Comparison of ENCODE assay signal across 1 cellular context in the genomic region with DNA sequence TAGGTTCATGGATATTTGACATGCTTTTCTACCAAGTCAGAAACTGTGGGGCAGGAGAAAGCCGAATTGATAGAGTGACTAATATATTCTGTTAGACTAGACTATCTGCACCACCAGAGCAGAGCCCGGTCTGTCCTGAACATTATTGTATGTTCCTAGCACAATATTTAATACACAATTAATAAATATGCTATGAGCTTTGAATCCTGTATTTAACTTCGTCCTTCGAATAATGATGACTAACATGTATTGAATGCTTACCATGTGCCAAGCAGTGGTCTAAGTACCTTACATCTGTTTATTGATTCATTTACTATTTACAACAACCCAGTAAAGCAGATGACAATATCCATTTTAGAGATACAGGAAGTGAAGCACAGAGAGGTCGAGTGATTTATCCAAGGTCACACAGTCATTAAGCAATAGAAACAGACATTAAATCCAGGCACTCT.
TF ChIP-seq lines count a peak whose summit lies in the region.

No MANE protein-coding gene starts in this region.

TF ChIP-seq in H1, 55 proteins besides CTCF, POLR2A, EP300 and RAD21:
- 0 out of 2 replicates have a peak, but pooled peaks have one; percentile 62 for TF ChIP-seq KDM1A (IDR thresholded peaks at IDR 0.05; ENCODE audit: borderline replicate concordance, low read length)
- TF ChIP-seq JUN (IDR thresholded peaks at IDR 0.05; ENCODE audit: low read depth, low read length): no peak
